In the genomic region with DNA sequence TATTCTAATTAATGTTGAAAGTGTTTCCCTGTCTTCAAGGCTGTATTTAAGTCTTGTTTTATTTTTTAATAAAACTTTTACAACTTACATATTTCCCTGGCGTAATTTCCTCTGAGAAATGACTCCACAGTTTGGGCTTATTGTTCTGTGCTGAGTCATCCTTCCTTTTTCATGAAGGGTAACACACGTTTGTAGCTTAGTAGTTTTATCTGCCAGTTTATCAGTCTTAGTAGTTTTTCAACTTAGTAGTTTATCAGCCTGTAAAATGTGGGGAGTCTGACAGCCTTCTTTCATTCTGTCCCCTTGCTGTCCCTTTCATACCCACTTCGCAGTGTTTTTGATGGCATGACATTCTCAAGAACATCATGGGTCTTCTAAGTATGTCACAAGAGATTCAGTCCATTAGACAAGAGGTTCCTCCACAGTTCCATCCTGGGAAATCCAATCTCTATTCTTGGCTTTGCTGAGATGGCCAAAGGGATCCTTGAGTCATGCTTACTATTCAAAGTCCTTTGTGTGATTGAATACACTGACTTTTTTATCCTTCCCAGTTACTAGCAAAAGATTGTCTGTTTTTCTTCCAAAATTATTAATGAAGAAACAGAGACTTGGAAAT, we compare ENCODE assay signal across 17 cellular contexts. TPM values are rescaled to one million over a fixed set of nuclear protein-coding genes. Genes with fewer than 3 reads are reported as not detected.
DNase-seq lines count a peak whose midpoint lies in the region; ATAC-seq, FAIRE-seq and TF ChIP-seq lines count a peak whose summit lies in the region.
"Had no signal": no experiment of that assay in that cellular context is flagged by ENCODE, and none has a peak within 500 bp of the region (broad histone marks: within the 10 kb centered on the region; RNA-seq: fewer than 3 reads in every experiment).

No MANE protein-coding gene starts in this region.

- no peaks in the 10 kb centered on the region for H3K79me1 ChIP-seq in H1 (ENCODE audit: low read depth, low read length)

- H2AFZ ChIP-seq in PC-3 (ENCODE audit: low read length) (peak overlapping the region; percentile 31; the same call in 1 of the 2 replicates), H1 (ENCODE audit: low read length) (no peak overlapping the region)

- no peak overlapping the region for H2BK120ac ChIP-seq in H1 (replicated peaks; ENCODE audit: low read depth, low read length)

- TF ChIP-seq CTCF in cardiac muscle cell (IDR thresholded peaks at IDR 0.05; ENCODE audit: low read depth, low read length) (no peak), PC-3 (conservative IDR thresholded peaks at IDR 0.05; ENCODE audit: low read depth, low read length) (no peak), H1 (IDR thresholded peaks at IDR 0.05; ENCODE audit: control extremely low read depth in 1 of 3, insufficient read depth in 1 of 3, low read depth in 1 of 3, low read length in 3 of 3) (no peak)

- no peak overlapping the region for H2BK5ac ChIP-seq in H1 (ENCODE audit: low read depth, low read length)

- H4K5ac ChIP-seq in H1 (ENCODE audit: insufficient read length, low read depth, low read length) = no peak overlapping the region

- peak overlapping the region; percentile 40 for H3K4me2 ChIP-seq in PC-3 (ENCODE audit: low read length)
- H3K4me2 ChIP-seq in H1 (ENCODE audit: insufficient read depth in 1 of 2, low read depth in 2 of 2, low read length in 2 of 2) = no peak overlapping the region
- H3K4me2 ChIP-seq in skeletal muscle satellite cell (ENCODE audit: low read length) = peak overlapping the region; percentile 22

- TF ChIP-seq POLR2A in H1 (IDR thresholded peaks at IDR 0.05; ENCODE audit: control extremely low read depth in 1 of 2, low read depth in 2 of 2, low read length in 2 of 2) (no peak), H54 (IDR thresholded peaks at IDR 0.05; ENCODE audit: low read depth, low read length) (no peak)

- H2BK15ac ChIP-seq in H1 (ENCODE audit: low read length) = no peak overlapping the region

- H2BK20ac ChIP-seq in H1 (ENCODE audit: low read length) = no peak overlapping the region

- no peak overlapping the region for H3K18ac ChIP-seq in H1 (ENCODE audit: extremely low read depth, low read length)

- H3K36me3 ChIP-seq in cardiac muscle cell (no peaks in the 10 kb centered on the region), PC-3 (ENCODE audit: low read depth, low read length) (no peaks in the 10 kb centered on the region), H1 (ENCODE audit: control insufficient read depth in 2 of 4, insufficient read depth in 4 of 4, low read length in 3 of 4) (no peaks in the 10 kb centered on the region), skeletal muscle satellite cell (ENCODE audit: insufficient read depth, low read length) (no peaks in the 10 kb centered on the region)
- H3K36me3 ChIP-seq: brain microvascular endothelial cell had no signal

- H4K8ac ChIP-seq in H1 (ENCODE audit: extremely low read depth, insufficient read depth, low read length) = no peak overlapping the region

- no peak for ATAC-seq in Right ventricle myocardium inferior
- ATAC-seq in PC-3 = peak; percentile 55

- H3K4ac ChIP-seq in H1 (replicated peaks; ENCODE audit: insufficient read length, low read depth, low read length) = no peak overlapping the region

- 81% methylated on average over 3 of the region's 3 CpGs; no CpG with 5 or more reads in 1 of the 2 experiments for WGBS in H1 (ENCODE audit: extremely low coverage in 1 of 2, insufficient coverage in 1 of 2, insufficient read length in 1 of 2, insufficient replicate concordance in 2 of 2, low coverage in 1 of 2, low lambda C conversion rate in 2 of 2, missing lambda C conversion rate in 1 of 2), 2 experiments

- no TSS peak for BruUV-seq in PC-3 (replicated peaks; lab: Mats Ljungman, UMichigan)

- intact Hi-C loops in Right ventricle myocardium inferior (cut with DNase I) = no loop called here
- intact Hi-C loops in PC-3 (cut with micrococcal nuclease) = no loop called here

- H3K9me3 ChIP-seq in cardiac muscle cell (ENCODE audit: low read depth) (no peaks in the 10 kb centered on the region), PC-3 (ENCODE audit: low read length) (no peaks in the 10 kb centered on the region), H1 (ENCODE audit: insufficient read depth in 2 of 2, low read depth in 1 of 2, low read length in 1 of 2) (no peaks in the 10 kb centered on the region; a peak in 1 of 4 replicates), skeletal muscle satellite cell (replicated peaks; ENCODE audit: low read length) (peaks cover 1% of the 10 kb centered on the region)

- FAIRE-seq in H1 (lab: Jason Lieb, UNC) (no peak), H54 (lab: Jason Lieb, UNC) (no peak)
- FAIRE-seq: GM12892 had no signal

- H4K91ac ChIP-seq in H1 (replicated peaks; ENCODE audit: insufficient read length, low read length) = no peak overlapping the region

- POLR2A ChIA-PET in PC-3 (lab: Charles Lee; ENCODE audit: unreplicated experiment) = no interaction called here
- POLR2A ChIA-PET in H1 (lab: Charles Lee; ENCODE audit: partially characterized antibody) = no interaction called here

- H3K79me2 ChIP-seq in PC-3 (ENCODE audit: low read length) (no peaks in the 10 kb centered on the region), H1 (ENCODE audit: control insufficient read depth in 1 of 2, insufficient read depth in 2 of 2, low read length in 2 of 2) (no peaks in the 10 kb centered on the region)

- peak in 1 of 2 donors; percentile 63 for DNase-seq in cardiac muscle cell (ENCODE audit: low read depth in 1 of 2, low spot score in 1 of 2)
- no peak for DNase-seq in Right ventricle myocardium inferior (ENCODE audit: missing footprints)
- DNase-seq in PC-3 = peak; percentile 56
- no peak for DNase-seq in H1 (ENCODE audit: low read depth in 1 of 2, low spot score in 2 of 2)
- no peak for DNase-seq in NCI-H146 (lab: John Stamatoyannopoulos, UW)
- DNase-seq in H54 (ENCODE audit: insufficient read length, low spot score) = no peak
- no peak for DNase-seq in NCI-H2171 treated with DMSO at 0.1 percent for 48 hours (lab: John Stamatoyannopoulos, UW)
- DNase-seq: activated CD4-positive, alpha-beta T cell treated with anti-CD3 and anti-CD28 coated beads, Interleukin-2, amount 10 ng/mL, durations not matched to agents 24 days and 14 days; brain microvascular endothelial cell; NCI-H187; NCI-H774; retina; stimulated activated CD4-positive, alpha-beta T cell treated with anti-CD3 and anti-CD28 coated beads, Interleukin-4, amount 100 ng/mL, for 1 hour; stimulated activated naive CD4-positive, alpha-beta T cell had no signal

- no peak overlapping the region for H3K56ac ChIP-seq in H1 (replicated peaks; ENCODE audit: insufficient read length, low read depth, low read length)

- H3K14ac ChIP-seq in H1 (ENCODE audit: insufficient read length) = no peak overlapping the region

- peak overlapping the region; percentile 54 for H3K27ac ChIP-seq in cardiac muscle cell
- peak overlapping the region; percentile 43 for H3K27ac ChIP-seq in PC-3 (ENCODE audit: low read length)
- no peak overlapping the region for H3K27ac ChIP-seq in H1 (ENCODE audit: low read depth, low read length)
- H3K27ac ChIP-seq: brain microvascular endothelial cell had no signal

- H3K27me3 ChIP-seq in cardiac muscle cell (no peaks in the 10 kb centered on the region), PC-3 (ENCODE audit: low read length) (no peaks in the 10 kb centered on the region; the same call in 1 of the 2 replicates), H1 (replicated peaks in 1 of 4; ENCODE audit: control insufficient read depth in 3 of 4, extremely low read depth in 1 of 4, insufficient read depth in 3 of 4, low read length in 3 of 4) (no peaks in the 10 kb centered on the region), skeletal muscle satellite cell (ENCODE audit: control insufficient read depth, insufficient read depth, low read length) (no peaks in the 10 kb centered on the region)
- H3K27me3 ChIP-seq: brain microvascular endothelial cell had no signal

- H3K4me3 ChIP-seq in cardiac muscle cell (no peak overlapping the region), PC-3 (ENCODE audit: low read length) (no peak overlapping the region), H1 (ENCODE audit: extremely low read depth in 1 of 4, insufficient read depth in 2 of 4, low read depth in 3 of 4, low read length in 4 of 4) (no peak overlapping the region), skeletal muscle satellite cell (ENCODE audit: low read length) (no peak overlapping the region)

- no peak overlapping the region for H2AK5ac ChIP-seq in H1 (ENCODE audit: low read depth, low read length)

- 0 out of 2 replicates have a peak, but pooled peaks cover 3% of the 10 kb centered on the region for H3K9me2 ChIP-seq in PC-3 (replicated peaks; ENCODE audit: low read length)

- no peak for TF ChIP-seq RAD21 in H1 (IDR thresholded peaks at IDR 0.05 in 1 of 2, conservative IDR thresholded peaks at IDR 0.05 in 1 of 2; ENCODE audit: low read depth in 2 of 2, low read length in 2 of 2)

- no peak overlapping the region for H3K23ac ChIP-seq in H1 (ENCODE audit: insufficient read length)

- H3K4me1 ChIP-seq in cardiac muscle cell (ENCODE audit: low read depth) (peaks cover 4% of the 10 kb centered on the region), PC-3 (ENCODE audit: insufficient read depth, low read length) (peaks cover 13% of the 10 kb centered on the region), H1 (replicated peaks in 1 of 4; ENCODE audit: control insufficient read depth in 3 of 4, insufficient read depth in 4 of 4, low read length in 3 of 4) (peaks cover 0 to 7% (median 4%) of the 10 kb centered on the region in 4 experiments; a peak in 2 of 7 replicates), skeletal muscle satellite cell (ENCODE audit: control insufficient read depth, insufficient read depth, low read length) (peaks cover 7% of the 10 kb centered on the region)

- H2BK12ac ChIP-seq in H1 (ENCODE audit: low read depth, low read length) = no peak overlapping the region

- no peaks in the 10 kb centered on the region for H3K23me2 ChIP-seq in H1 (ENCODE audit: low read depth, low read length)

- CTCF ChIA-PET in PC-3 (lab: Charles Lee) (no interaction called here), H1 (lab: Charles Lee; ENCODE audit: partially characterized antibody) (no interaction called here)

- H4K20me1 ChIP-seq in PC-3 (ENCODE audit: low read length) (no peaks in the 10 kb centered on the region), H1 (replicated peaks in 1 of 2; ENCODE audit: control insufficient read depth in 1 of 2, insufficient read depth in 2 of 2, low read length in 2 of 2) (no peaks in the 10 kb centered on the region)

- no peak for TF ChIP-seq EP300 in H1 (IDR thresholded peaks at IDR 0.05; ENCODE audit: borderline replicate concordance in 1 of 2, low read depth in 2 of 2, low read length in 2 of 2)

- H3F3A ChIP-seq in PC-3 (ENCODE audit: low read length, unreplicated experiment) = no peaks in the 10 kb centered on the region

- H3K9ac ChIP-seq in PC-3 (ENCODE audit: low read length) (no peak overlapping the region), H1 (replicated peaks in 1 of 4; ENCODE audit: extremely low read depth in 1 of 4, low read depth in 3 of 4, low read length in 3 of 4) (no peak overlapping the region), skeletal muscle satellite cell (ENCODE audit: low read depth, low read length) (no peak overlapping the region)

RNA-seq across cellular contexts. Expression of gene SGPP2, which starts 60.0 kb away (rescaled TPM):
- total RNA-seq in cardiac muscle cell (24.6 and 44.6 TPM in 2 replicates), Right ventricle myocardium inferior (19.0 TPM), PC-3 (2014; rRNA removed) (not detected in 2 replicates)
- polyA plus RNA-seq in cardiac muscle cell (11.6 and 16.2 TPM in 2 replicates), H1 (2011; rRNA removed) (0.27 and 0.29 TPM in 2 replicates)
- not detected in 2 replicates for total RNA-seq in H1 (2021; fragmentation: NEBNext Ultra II Directional; extraction: Animal tissue kit (Norgen Biotek cat#: 25700))
- polyA plus RNA-seq in H1 (2011; cell fraction: cytosol; rRNA removed) = 0.12 TPM
- 0.07 TPM for polyA plus RNA-seq in H1 (2011; cell fraction: nucleus; rRNA removed)
- 0.31 to 0.65 TPM (median 0.41 TPM) in 4 replicates for polyA plus RNA-seq in H1 (2012, experiment 1 of 2)
- 0.09 TPM for polyA plus RNA-seq in H1 (2012, experiment 2 of 2)
- polyA plus RNA-seq in H1 (2013, experiment 1 of 2) = 0.06 TPM
- polyA plus RNA-seq in H1 (2013, experiment 2 of 2) = 0.02 TPM
- polyA minus RNA-seq in H1 (2011; rRNA and poly(A)+ RNA removed) = 0.16 and 0.41 TPM in 2 replicates
- polyA minus RNA-seq in H1 (2011; cell fraction: cytosol; rRNA and poly(A)+ RNA removed) = not detected
- polyA minus RNA-seq in H1 (2011; cell fraction: nucleus; rRNA and poly(A)+ RNA removed) = not detected
- total RNA-seq in skeletal muscle satellite cell (2012; rRNA removed) = not detected in 2 replicates
- polyA plus RNA-seq: AG04450 had no signal

Comparison
In these comparisons a context has a peak if more than half of its experiments do, and no peak if none do; other contexts are left out.
1. H3K4me2 ChIP-seq: peak in PC-3 (single experiment) and skeletal muscle satellite cell (single experiment); none in H1 (0 of 2).
2. RNA of gene SGPP2, which starts 60.0 kb away (total RNA-seq): 24.6 to 44.6 TPM in cardiac muscle cell and 19.0 TPM in Right ventricle myocardium inferior (single experiment); not detected in H1 and not detected in PC-3; every median in the first group is over 10 times any median in the second.